9 cellular contexts compared by ENCODE assay signal in genomic region chr2:172428841-172429173, GRCh38. TPM values are rescaled to one million over a fixed set of nuclear protein-coding genes. Genes with fewer than 3 reads are reported as not detected.
DNase-seq lines count a peak whose midpoint lies in the region; ATAC-seq and TF ChIP-seq lines count a peak whose summit lies in the region.
"Had no signal": no experiment of that assay in that cellular context is flagged by ENCODE, and none has a peak within 500 bp of the region (broad histone marks: within the 10 kb centered on the region; RNA-seq: fewer than 3 reads in every experiment).

No MANE protein-coding gene starts in this region.

- H3K79me2 ChIP-seq in MM.1S (ENCODE audit: low read length): no peaks in the 10 kb centered on the region

- H3K9me2 ChIP-seq in MM.1S (replicated peaks; ENCODE audit: insufficient read depth, low read length): no peaks in the 10 kb centered on the region

- H3K9ac ChIP-seq in MM.1S (ENCODE audit: low read length) (no peak overlapping the region), endodermal cell (ENCODE audit: extremely low read depth, low read length, poor library complexity, severe bottlenecking) (peak overlapping the region; percentile 54)

- DNase-seq in BE2C (no peak), MM.1S (no peak), endodermal cell (no peak), GF-D8 (lab: John Stamatoyannopoulos, UW) (no peak), NK-92 (lab: John Stamatoyannopoulos, UW; ENCODE audit: unreplicated experiment) (no peak), SW480 (ENCODE audit: low spot score) (no peak)
- no peak for DNase-seq in natural killer cell treated with Interleukin-12 subunit alpha and Interleukin-12 subunit beta and Interleukin-15 and Interleukin-18, amount 100 ng/mL, for 72 hours (ENCODE audit: low spot score)

- H3K27me3 ChIP-seq in BE2C (peaks cover 5% of the 10 kb centered on the region; the same call in 1 of the 2 replicates), MM.1S (replicated peaks; ENCODE audit: insufficient read depth, low read length) (0 out of 2 replicates have a peak, but pooled peaks cover 4% of the 10 kb centered on the region), endodermal cell (ENCODE audit: control insufficient read depth, insufficient read depth, low read length, poor library complexity, severe bottlenecking) (peaks cover 57% of the 10 kb centered on the region)

- ATAC-seq in natural killer cell treated with Interleukin-12 subunit alpha and Interleukin-12 subunit beta and Interleukin-15 and Interleukin-18, amount 100 ng/mL, for 72 hours: no peak
- no peak for ATAC-seq in GM18502 (IDR thresholded peaks at IDR 0.05; ENCODE audit: poor library complexity, unreplicated experiment)
- ATAC-seq: K562 had no signal

- H2AFZ ChIP-seq in MM.1S (ENCODE audit: low read length): no peak overlapping the region

- H3K4me1 ChIP-seq in BE2C (no peaks in the 10 kb centered on the region), MM.1S (ENCODE audit: low read length) (peaks cover 6% of the 10 kb centered on the region; the same call in 1 of the 2 replicates), endodermal cell (ENCODE audit: control insufficient read depth, insufficient read depth, low read length) (peaks cover 19% of the 10 kb centered on the region)

- TF ChIP-seq CTCF in BE2C (IDR thresholded peaks at IDR 0.05; ENCODE audit: low read depth, low read length) (no peak), MM.1S (IDR thresholded peaks at IDR 0.05; ENCODE audit: low read length) (no peak), endodermal cell (conservative IDR thresholded peaks at IDR 0.05) (no peak)

- H3K27ac Mint-ChIP-seq in endodermal cell: peak overlapping the region; percentile 69
- no peak overlapping the region for H3K27ac Mint-ChIP-seq in natural killer cell treated with Interleukin-12 subunit alpha and Interleukin-12 subunit beta and Interleukin-15 and Interleukin-18, amount 100 ng/mL, for 72 hours

- H3K36me3 ChIP-seq in BE2C: no peaks in the 10 kb centered on the region
- H3K36me3 ChIP-seq in MM.1S (replicated peaks; ENCODE audit: insufficient read depth, low read length): no peaks in the 10 kb centered on the region
- no peaks in the 10 kb centered on the region for H3K36me3 ChIP-seq in endodermal cell (ENCODE audit: control insufficient read depth, insufficient read depth, low read length)

- H3K9me3 ChIP-seq in BE2C (no peaks in the 10 kb centered on the region), MM.1S (replicated peaks; ENCODE audit: insufficient read depth, low read length) (no peaks in the 10 kb centered on the region), endodermal cell (ENCODE audit: control insufficient read depth, low read length) (no peaks in the 10 kb centered on the region)

- H3K36me3 Mint-ChIP-seq in endodermal cell (ENCODE audit: low read depth): no peaks in the 10 kb centered on the region
- H3K36me3 Mint-ChIP-seq in natural killer cell treated with Interleukin-12 subunit alpha and Interleukin-12 subunit beta and Interleukin-15 and Interleukin-18, amount 100 ng/mL, for 72 hours: no peaks in the 10 kb centered on the region

- no peaks in the 10 kb centered on the region for H3K9me3 Mint-ChIP-seq in endodermal cell
- no peaks in the 10 kb centered on the region for H3K9me3 Mint-ChIP-seq in natural killer cell treated with Interleukin-12 subunit alpha and Interleukin-12 subunit beta and Interleukin-15 and Interleukin-18, amount 100 ng/mL, for 72 hours

- peaks cover 87% of the 10 kb centered on the region for H3K27me3 Mint-ChIP-seq in endodermal cell (ENCODE audit: insufficient read depth)
- H3K27me3 Mint-ChIP-seq in natural killer cell treated with Interleukin-12 subunit alpha and Interleukin-12 subunit beta and Interleukin-15 and Interleukin-18, amount 100 ng/mL, for 72 hours: peaks cover 0 to 3% of the 10 kb centered on the region in 2 donors

- H3K4me3 ChIP-seq in BE2C (ENCODE audit: low read depth, low read length) (peak overlapping the region; percentile 59; the same call in 1 of the 2 replicates), MM.1S (ENCODE audit: low read length) (no peak overlapping the region), endodermal cell (ENCODE audit: low read length) (peak overlapping the region; percentile 92)
- H3K4me3 ChIP-seq: K562 had no signal

- H3K27ac ChIP-seq in MM.1S (ENCODE audit: low read length) (no peak overlapping the region), endodermal cell (ENCODE audit: low read depth, low read length) (no peak overlapping the region)

- H3K4me2 ChIP-seq in MM.1S (ENCODE audit: low read depth, low read length): peak overlapping the region; percentile 74; the same call in 1 of the 2 replicates

- H3F3A ChIP-seq in MM.1S (ENCODE audit: insufficient read depth, low read length): peaks cover 7% of the 10 kb centered on the region; the same call in 1 of the 2 replicates

- peak overlapping the region; percentile 75 for H3K4me3 Mint-ChIP-seq in endodermal cell
- H3K4me3 Mint-ChIP-seq in natural killer cell treated with Interleukin-12 subunit alpha and Interleukin-12 subunit beta and Interleukin-15 and Interleukin-18, amount 100 ng/mL, for 72 hours: peak overlapping the region; percentile 77

- H3K4me1 Mint-ChIP-seq in endodermal cell: peaks cover 43% of the 10 kb centered on the region
- H3K4me1 Mint-ChIP-seq in natural killer cell treated with Interleukin-12 subunit alpha and Interleukin-12 subunit beta and Interleukin-15 and Interleukin-18, amount 100 ng/mL, for 72 hours (ENCODE audit: low read depth in 2 of 2): peaks cover 27 to 32% of the 10 kb centered on the region in 2 donors

- H4K20me1 ChIP-seq in MM.1S (ENCODE audit: insufficient read depth, low read length): no peaks in the 10 kb centered on the region

- WGBS in endodermal cell (ENCODE audit: insufficient coverage in 1 of 2, insufficient read length in 1 of 2), 2 experiments: 1 to 5% methylated on average over 9 of the region's 9 CpGs

RNA-seq across cellular contexts. Expression of gene ITGA6, which starts 1.4 kb away (rescaled TPM):
- 1.5 TPM for polyA plus RNA-seq in BE2C (2012; ENCODE audit: insufficient read depth, insufficient read length, low read depth)
- 10 to 100 TPM; 35.8 to 45.7 TPM for total RNA-seq in endodermal cell
- polyA plus RNA-seq in endodermal cell (2013, experiment 1 of 2): 46.1 TPM
- 43.2 TPM for polyA plus RNA-seq in endodermal cell (2013, experiment 2 of 2)
- 10 to 100 TPM; 15.6 to 36.9 TPM for total RNA-seq in natural killer cell treated with Interleukin-12 subunit alpha and Interleukin-12 subunit beta and Interleukin-15 and Interleukin-18, amount 100 ng/mL, for 72 hours
